ENCODE assay signal across 10 cellular contexts in the genomic region with DNA sequence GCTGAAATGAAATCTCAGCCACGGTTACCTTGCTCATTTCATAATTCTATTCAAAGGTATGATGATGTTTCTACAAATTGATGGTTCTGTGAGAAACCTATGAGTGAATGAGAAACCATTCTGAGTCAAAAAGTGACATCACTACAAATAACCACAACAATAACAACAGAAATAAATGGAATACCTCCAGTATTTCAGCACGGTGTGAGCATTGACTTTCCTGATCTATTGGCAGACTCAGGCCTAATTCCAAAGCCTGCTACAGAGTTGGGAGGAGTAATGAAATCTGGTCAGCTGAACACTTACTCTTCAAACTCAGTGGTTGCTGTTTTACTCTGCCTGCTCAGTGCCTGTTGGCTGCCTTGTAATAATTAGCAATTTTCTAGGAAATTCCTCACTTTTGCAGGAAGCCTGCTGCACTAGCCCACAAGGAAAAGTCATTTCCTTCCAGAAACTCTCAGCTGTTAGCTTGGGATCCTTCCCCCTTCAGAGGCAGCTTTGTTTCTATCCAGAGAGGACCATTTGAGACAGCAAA. TPM values are rescaled to one million over a fixed set of nuclear protein-coding genes. Genes with fewer than 3 reads are reported as not detected.
DNase-seq lines count a peak whose midpoint lies in the region; ATAC-seq, FAIRE-seq and TF ChIP-seq lines count a peak whose summit lies in the region.
"Had no signal": no experiment of that assay in that cellular context is flagged by ENCODE, and none has a peak within 500 bp of the region (broad histone marks: within the 10 kb centered on the region; RNA-seq: fewer than 3 reads in every experiment).

No MANE protein-coding gene starts in this region.

- peak overlapping the region; percentile 75 for H2AFZ ChIP-seq in endothelial cell of umbilical vein (ENCODE audit: low read depth, low read length)

- no peaks in the 10 kb centered on the region for H4K20me1 ChIP-seq in endothelial cell of umbilical vein (replicated peaks; ENCODE audit: control insufficient read depth, extremely low read depth, insufficient read depth, low read length)

- no peaks in the 10 kb centered on the region for H3K9me3 Mint-ChIP-seq in CD8-positive, alpha-beta T cell

- intact Hi-C loops in endothelial cell of umbilical vein (cut with micrococcal nuclease) (loop anchor here (1.0 to 2.0 kb wide), 2 partner anchors 19 to 34 kb away; a partner anchor contains a TSS), spleen (cut with DNase I; ENCODE audit: low total_unique reads) (no loop called here)
- intact Hi-C loops in CD8-positive, alpha-beta T cell (cut with DNase I, micrococcal nuclease) = no loop called here

- no peaks in the 10 kb centered on the region for H3K4me1 Mint-ChIP-seq in CD8-positive, alpha-beta T cell (ENCODE audit: low read depth)

- CTCF ChIA-PET in endothelial cell of umbilical vein (lab: Charles Lee) = interaction anchor here (0.7 to 1.6 kb wide), 6 partner anchors 9 to 343 kb away, joined by 3 to 10 read pairs (median 4); a partner anchor contains a TSS
- CTCF ChIA-PET in CD8-positive, alpha-beta T cell (lab: Charles Lee) = interaction anchor here (1.4 kb wide), 1 partner anchor 16 kb away, joined by 3 read pairs; no protein-coding TSS in a partner anchor

- H3K27ac ChIP-seq in HUES48 (ENCODE audit: low read depth, low read length) = peak overlapping the region; percentile 39
- peak overlapping the region; percentile 26 for H3K27ac ChIP-seq in endothelial cell of umbilical vein (ENCODE audit: insufficient read depth, low read depth, low read length)
- H3K27ac ChIP-seq in mesodermal cell (ENCODE audit: low read depth, low read length, severe bottlenecking) = peak overlapping the region; percentile 31
- no peak overlapping the region for H3K27ac ChIP-seq in CD8-positive, alpha-beta T cell (ENCODE audit: low read depth, low read length)
- no peak overlapping the region for H3K27ac ChIP-seq in spleen

- dilution Hi-C loops in endothelial cell of umbilical vein (cut with MboI; ENCODE audit: extremely low pct_ligation_motif_present, low sequenced_read_pairs) = no loop called here

- H3K9me3 ChIP-seq in HUES48 (ENCODE audit: control insufficient read depth, insufficient read depth, low read length) (no peaks in the 10 kb centered on the region), endothelial cell of umbilical vein (replicated peaks; ENCODE audit: control insufficient read depth, insufficient read depth, low read length) (no peaks in the 10 kb centered on the region), mesodermal cell (ENCODE audit: control insufficient read depth, low read length) (no peaks in the 10 kb centered on the region), spleen (no peaks in the 10 kb centered on the region)
- no peaks in the 10 kb centered on the region for H3K9me3 ChIP-seq in CD8-positive, alpha-beta T cell (ENCODE audit: low read length)

- POLR2A ChIA-PET in endothelial cell of umbilical vein (lab: Charles Lee) = no interaction called here
- POLR2A ChIA-PET in CD8-positive, alpha-beta T cell (lab: Charles Lee) = no interaction called here

- peak overlapping the region; percentile 32 for H3K4me2 ChIP-seq in endothelial cell of umbilical vein (ENCODE audit: insufficient read depth, low read length)

- ATAC-seq in CD8-positive, alpha-beta T cell = no peak
- ATAC-seq in GM21390 (IDR thresholded peaks at IDR 0.05; ENCODE audit: unreplicated experiment) = no peak

- H3K27me3 ChIP-seq in HUES48 (ENCODE audit: control insufficient read depth, insufficient read depth, low read length) (no peaks in the 10 kb centered on the region), endothelial cell of umbilical vein (ENCODE audit: control insufficient read depth in 2 of 2, insufficient read depth in 2 of 2, low read length in 2 of 2) (no peaks in the 10 kb centered on the region), spleen (replicated peaks in 1 of 7) (no peaks in the 10 kb centered on the region)
- H3K27me3 ChIP-seq in CD8-positive, alpha-beta T cell (ENCODE audit: insufficient read depth, low read length) = no peaks in the 10 kb centered on the region

- no peak overlapping the region for H3K27ac Mint-ChIP-seq in CD8-positive, alpha-beta T cell

- TF ChIP-seq CTCF in endothelial cell of umbilical vein (IDR thresholded peaks at IDR 0.05; ENCODE audit: extremely low read depth in 1 of 2, insufficient read depth in 1 of 2, low read depth in 1 of 2, low read length in 2 of 2) (no peak), spleen (IDR thresholded peaks at IDR 0.05 in 8 of 11, conservative IDR thresholded peaks at IDR 0.05 in 3 of 11) (no peak)
- no peak for TF ChIP-seq CTCF in CD8-positive, alpha-beta T cell (IDR thresholded peaks at IDR 0.05)

- no peak overlapping the region for H3K4me3 Mint-ChIP-seq in CD8-positive, alpha-beta T cell

- peak; percentile 55 for DNase-seq in EH (ENCODE audit: low read depth)
- DNase-seq in endothelial cell of umbilical vein (ENCODE audit: low read depth, low spot score) = peak; percentile 71
- DNase-seq in CD8-positive, alpha-beta T cell = no peak
- DNase-seq in NCI-H146 treated with DMSO at 0.1 percent for 48 hours (lab: John Stamatoyannopoulos, UW; ENCODE audit: unreplicated experiment) = no peak
- DNase-seq in spleen = no peak
- DNase-seq: NCI-H1092 had no signal

- 25% methylated on average over 1 of the region's 2 CpGs; no CpG with 5 or more reads in 1 of the 2 experiments for WGBS in mesodermal cell (ENCODE audit: insufficient coverage in 2 of 2), 2 experiments
- WGBS in spleen, 5 donors = 48 to 74% (median 68%) methylated on average over 2 of the region's 2 CpGs

- peak; percentile 89 for FAIRE-seq in endothelial cell of umbilical vein (lab: Jason Lieb, UNC)
- FAIRE-seq: keratinocyte had no signal

- no peak overlapping the region for H3K9ac ChIP-seq in HUES48 (ENCODE audit: low read depth, low read length)
- no peak overlapping the region for H3K9ac ChIP-seq in endothelial cell of umbilical vein (replicated peaks; ENCODE audit: extremely low read depth, insufficient read depth, low read length)

- BruUV-seq in endothelial cell of umbilical vein (replicated peaks; lab: Mats Ljungman, UMichigan) = no TSS peak

- H3K79me2 ChIP-seq in endothelial cell of umbilical vein (ENCODE audit: control insufficient read depth, insufficient read depth, low read length) = no peaks in the 10 kb centered on the region

- H3K27me3 Mint-ChIP-seq in CD8-positive, alpha-beta T cell (ENCODE audit: low read depth) = no peaks in the 10 kb centered on the region

- no peaks in the 10 kb centered on the region for H3K36me3 Mint-ChIP-seq in CD8-positive, alpha-beta T cell

- no peaks in the 10 kb centered on the region for H3K36me3 ChIP-seq in HUES48 (ENCODE audit: control insufficient read depth, insufficient read depth, low read length)
- no peaks in the 10 kb centered on the region for H3K36me3 ChIP-seq in endothelial cell of umbilical vein (ENCODE audit: control insufficient read depth in 2 of 2, extremely low read depth in 1 of 2, insufficient read depth in 2 of 2, low read length in 2 of 2)
- no peaks in the 10 kb centered on the region for H3K36me3 ChIP-seq in mesodermal cell (ENCODE audit: control insufficient read depth, insufficient read depth, low read length)
- H3K36me3 ChIP-seq in CD8-positive, alpha-beta T cell (ENCODE audit: insufficient read depth, low read length) = no peaks in the 10 kb centered on the region
- no peaks in the 10 kb centered on the region for H3K36me3 ChIP-seq in spleen

- H3K9me1 ChIP-seq in endothelial cell of umbilical vein (replicated peaks; ENCODE audit: control insufficient read depth, extremely low read depth, insufficient read depth, low read length) = no peaks in the 10 kb centered on the region

- H3K4me1 ChIP-seq in HUES48 (ENCODE audit: control insufficient read depth, insufficient read depth, low read length) (peaks cover 30% of the 10 kb centered on the region), endothelial cell of umbilical vein (ENCODE audit: control insufficient read depth, extremely low read depth, insufficient read depth, low read length) (peaks cover 13% of the 10 kb centered on the region), mesodermal cell (ENCODE audit: control insufficient read depth, insufficient read depth, low read length, poor library complexity, severe bottlenecking) (no peaks in the 10 kb centered on the region), spleen (peaks cover 0 to 9% (median 2%) of the 10 kb centered on the region in 6 donors)
- H3K4me1 ChIP-seq in CD8-positive, alpha-beta T cell (ENCODE audit: insufficient read depth, low read length) = no peaks in the 10 kb centered on the region

- H3K4me3 ChIP-seq in HUES48 (ENCODE audit: low read depth, low read length) (no peak overlapping the region), endothelial cell of umbilical vein (replicated peaks in 1 of 3; ENCODE audit: insufficient read depth in 1 of 3, low read depth in 1 of 3, low read length in 3 of 3) (no peak overlapping the region), mesodermal cell (ENCODE audit: extremely low read depth, insufficient read depth, low read length, poor library complexity, severe bottlenecking) (no peak overlapping the region), spleen (no peak overlapping the region)
- H3K4me3 ChIP-seq in CD8-positive, alpha-beta T cell (ENCODE audit: low read depth, low read length) = no peak overlapping the region

- no peak for TF ChIP-seq POLR2A in endothelial cell of umbilical vein (IDR thresholded peaks at IDR 0.05; ENCODE audit: low read depth, low read length)
- no peak for TF ChIP-seq POLR2A in spleen (IDR thresholded peaks at IDR 0.05)

RNA-seq across cellular contexts. Expression of a gene that starts 18.8 kb away (rescaled TPM):
- 0.07 and 0.13 TPM in 2 replicates for total RNA-seq in endothelial cell of umbilical vein
- polyA plus RNA-seq in endothelial cell of umbilical vein = 0.03 and 0.06 TPM in 2 replicates
- polyA plus RNA-seq in endothelial cell of umbilical vein (2011; cell fraction: cytosol; rRNA removed) = 0.04 and 0.08 TPM in 2 replicates
- 0.08 and 0.12 TPM in 2 replicates for polyA plus RNA-seq in endothelial cell of umbilical vein (2011; cell fraction: nucleus; rRNA removed)
- polyA plus RNA-seq in endothelial cell of umbilical vein (2012) = 0.05 and 0.07 TPM in 2 replicates
- 0.10 and 0.19 TPM in 2 replicates for polyA minus RNA-seq in endothelial cell of umbilical vein
- 0.10 TPM for polyA minus RNA-seq in endothelial cell of umbilical vein (2011; cell fraction: cytosol; rRNA and poly(A)+ RNA removed)
- polyA minus RNA-seq in endothelial cell of umbilical vein (2011; cell fraction: nucleus; rRNA and poly(A)+ RNA removed) = 0.19 and 0.34 TPM in 2 replicates
- polyA plus RNA-seq in mesodermal cell (2013, experiment 1 of 2) = 0.29 TPM
- 0.20 TPM for polyA plus RNA-seq in mesodermal cell (2013, experiment 2 of 2)
- total RNA-seq in CD8-positive, alpha-beta T cell = under 1 TPM; 0.24 to 0.25 TPM
- total RNA-seq in spleen = 10 to 100 TPM; 24.7 to 72.1 (median 36.9) TPM
- polyA plus RNA-seq in spleen = 1 to 10 TPM; 3.6 to 5.9 (median 4.2) TPM

RNA-seq across cellular contexts. Expression of a gene that starts 33.9 kb away (rescaled TPM):
- total RNA-seq in endothelial cell of umbilical vein (127 and 133 TPM in 2 replicates), spleen (10 to 100 TPM; 42.0 to 75.8 (median 65.3) TPM)
- polyA plus RNA-seq in endothelial cell of umbilical vein (81.5 and 88.8 TPM in 2 replicates), spleen (1 to 10 TPM; 5.2 to 9.4 (median 7.0) TPM)
- polyA plus RNA-seq in endothelial cell of umbilical vein (2011; cell fraction: cytosol; rRNA removed) = 52.0 and 61.7 TPM in 2 replicates
- polyA plus RNA-seq in endothelial cell of umbilical vein (2011; cell fraction: nucleus; rRNA removed) = 132 and 151 TPM in 2 replicates
- 73.7 and 81.8 TPM in 2 replicates for polyA plus RNA-seq in endothelial cell of umbilical vein (2012)
- 114 and 132 TPM in 2 replicates for polyA minus RNA-seq in endothelial cell of umbilical vein
- 4.4 TPM for polyA minus RNA-seq in endothelial cell of umbilical vein (2011; cell fraction: cytosol; rRNA and poly(A)+ RNA removed)
- 296 and 303 TPM in 2 replicates for polyA minus RNA-seq in endothelial cell of umbilical vein (2011; cell fraction: nucleus; rRNA and poly(A)+ RNA removed)
- polyA plus RNA-seq in mesodermal cell (2013, experiment 1 of 2) = 89.0 TPM
- 86.1 TPM for polyA plus RNA-seq in mesodermal cell (2013, experiment 2 of 2)
- total RNA-seq in CD8-positive, alpha-beta T cell = 10 to 100 TPM; 16.7 to 17.2 TPM

Comparison
In these comparisons a context has a peak if more than half of its experiments do, and no peak if none do; other contexts are left out.
1. DNase-seq: peak in EH (single experiment) and endothelial cell of umbilical vein (single experiment); none in CD8-positive, alpha-beta T cell (0 of 7), NCI-H146 treated with DMSO at 0.1 percent for 48 hours (single experiment) and spleen (single experiment).
2. H3K27ac ChIP-seq: peak in HUES48 (single experiment), endothelial cell of umbilical vein (single experiment) and mesodermal cell (single experiment); none in CD8-positive, alpha-beta T cell (single experiment) and spleen (0 of 8).
3. RNA of a gene that starts 18.8 kb away (total RNA-seq): 24.7 to 72.1 TPM in spleen; 0.24 to 0.25 TPM in CD8-positive, alpha-beta T cell and 0.07 to 0.13 TPM in endothelial cell of umbilical vein; every median in the first group is over 10 times any median in the second.